8 cellular contexts compared by ENCODE assay signal in the genomic region with DNA sequence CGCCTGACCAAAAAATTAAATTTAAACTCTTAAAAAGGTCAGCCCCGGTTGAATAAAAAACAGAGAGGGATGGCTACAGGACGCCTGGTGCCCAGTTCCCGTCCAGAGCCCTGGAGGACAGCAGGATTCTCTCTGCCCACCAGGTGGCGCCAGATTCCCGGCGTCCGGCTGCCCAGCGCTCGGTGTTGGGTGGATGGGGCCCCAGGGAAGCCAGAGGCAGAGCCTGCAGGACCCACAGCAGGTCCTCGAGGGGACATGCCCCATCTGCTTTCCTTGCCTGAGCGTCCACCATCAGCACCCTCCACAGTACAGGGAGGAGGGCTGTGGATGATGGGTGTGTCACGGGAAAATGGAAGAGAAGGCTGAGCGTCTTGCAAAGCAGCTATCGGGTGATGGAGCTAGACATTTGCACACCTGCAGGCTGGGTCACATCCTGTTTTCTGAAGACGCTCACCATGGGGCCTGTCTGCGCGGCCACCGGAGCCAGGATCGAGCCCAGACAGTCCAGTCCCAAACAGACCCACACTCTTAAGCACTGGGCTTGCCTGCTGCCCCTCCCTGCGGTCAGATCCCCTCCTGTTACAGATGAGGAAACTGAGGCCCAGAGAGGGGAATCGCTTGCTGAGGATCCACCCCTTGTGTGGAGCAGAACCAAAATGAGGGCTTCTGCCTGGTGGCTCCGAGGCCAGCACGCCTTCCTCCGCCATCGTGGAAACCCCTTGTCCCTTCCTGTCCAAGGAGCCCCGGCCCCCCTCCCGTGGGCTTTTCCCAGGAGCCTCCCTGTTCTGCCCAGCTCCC. TPM values are rescaled to one million over a fixed set of nuclear protein-coding genes. Genes with fewer than 3 reads are reported as not detected.
DNase-seq lines count a peak whose midpoint lies in the region; ATAC-seq and TF ChIP-seq lines count a peak whose summit lies in the region.

No MANE protein-coding gene starts in this region.

- H3K4me1 ChIP-seq in lung (ENCODE audit: control insufficient read depth in 2 of 2, insufficient read depth in 2 of 2, low read length in 2 of 2), result peaks cover 15 to 38% of the 10 kb centered on the region in 2 donors

- peak; percentile 93 for TF ChIP-seq CTCF in lung (IDR thresholded peaks at IDR 0.05; ENCODE audit: control extremely low read depth, extremely low read depth)

- H3K27me3 ChIP-seq in lung (ENCODE audit: control insufficient read depth, insufficient read depth), result no peaks in the 10 kb centered on the region

- no peaks in the 10 kb centered on the region for H3K36me3 ChIP-seq in lung (ENCODE audit: control insufficient read depth in 2 of 2, insufficient read depth in 2 of 2, low read length in 2 of 2)

- ATAC-seq in HG02870 (IDR thresholded peaks at IDR 0.05; ENCODE audit: unreplicated experiment), result peak; percentile 59
- peak; percentile 89 for ATAC-seq in lung (ENCODE audit: insufficient read depth, low FRiP score)
- ATAC-seq in HG02588 (IDR thresholded peaks at IDR 0.05; ENCODE audit: unreplicated experiment), result no peak

- H3K9me3 ChIP-seq in lung (ENCODE audit: control insufficient read depth in 2 of 2, insufficient read depth in 1 of 2, low read length in 1 of 2), result no peaks in the 10 kb centered on the region

- H3K27ac ChIP-seq in lung (ENCODE audit: low read depth in 1 of 2, low read length in 1 of 2), result no peak overlapping the region

- no peak overlapping the region for H3K4me3 ChIP-seq in lung

- DNase-seq in EL (peak; percentile 77), NCI-H460 (ENCODE audit: extremely low read depth, low read depth) (peak; percentile 40), dedifferentiated amniotic fluid mesenchymal stem cell (ENCODE audit: extremely low spot score) (peak; percentile 62), lung (ENCODE audit: low spot score) (peak; percentile 85)
- peak; percentile 84 for DNase-seq in activated CD4-positive, alpha-beta T cell treated with anti-CD3 and anti-CD28 coated beads, Interleukin-2, amount 50 U/mL, for 1 hour
- peak; percentile 64 for DNase-seq in stimulated activated CD8-positive, alpha-beta memory T cell treated with anti-CD3 and anti-CD28 coated beads, Interleukin-12 subunit alpha, Interleukin-12 subunit beta, amount 100 ng/mL, for 4 hours (ENCODE audit: low read depth)

- WGBS in lung, 2 donors, result 15 to 20% methylated on average over 28 of the region's 28 CpGs

RNA-seq across cellular contexts. Expression of gene CBX7, which starts 18.5 kb away (rescaled TPM):
- total RNA-seq in NCI-H460 (2014; rRNA removed; shearing (Covaris generic)), result 0.45 and 0.78 TPM in 2 replicates
- 1.6 and 6.5 TPM in 2 replicates for polyA plus RNA-seq in NCI-H460 (2014; cell fraction: nucleus; rRNA removed)
- 10 to 100 TPM; 18.1 to 22.9 TPM for total RNA-seq in lung
- polyA plus RNA-seq in lung, result 10 to 100 TPM; 18.9 to 27.8 TPM

Comparison
In these comparisons a context has a peak if more than half of its experiments do, and no peak if none do; other contexts are left out.
1. RNA of gene CBX7, which starts 18.5 kb away (total RNA-seq): 18.1 to 22.9 TPM in lung; 0.45 to 0.78 TPM in NCI-H460; every median in the first group is over 10 times any median in the second.
2. Peak in every context shown above with its lines, with median percentiles within 50 percentile points of each other: DNase-seq.